7 cellular contexts compared by ENCODE assay signal in genomic region chr7:146690987-146691386, GRCh38.
"Had no signal": no experiment of that assay in that cellular context is flagged by ENCODE, and none has a peak within 500 bp of the region (broad histone marks: within the 10 kb centered on the region; RNA-seq: fewer than 3 reads in every experiment).

No MANE protein-coding gene starts in this region.

- H2AFZ ChIP-seq: GM23338 had no signal

- H3K9me3 ChIP-seq: HAP-1 had no signal

- DNase-seq: H7, HFFc6, KG1 had no signal

- H3K4me1 ChIP-seq: HAP-1 had no signal

- H3K27ac ChIP-seq: HL-60 had no signal

- H3K4me3 ChIP-seq: GM23338, HAP-1 had no signal

- H3K4me2 ChIP-seq: GM23338 had no signal

- ATAC-seq: GM23338, HCT116 had no signal

- H3K36me3 ChIP-seq: HAP-1 had no signal
